19 cellular contexts compared by ENCODE assay signal in genomic region chr3:124144035-124144814, GRCh38.
"Had no signal": no experiment of that assay in that cellular context is flagged by ENCODE, and none has a peak within 500 bp of the region (broad histone marks: within the 10 kb centered on the region; RNA-seq: fewer than 3 reads in every experiment).

No MANE protein-coding gene starts in this region.

- H3K9me3 ChIP-seq: lower lobe of right lung, neutrophil, tibial artery, upper lobe of left lung had no signal

- H3K4me3 Mint-ChIP-seq: central memory CD8-positive, alpha-beta T cell; memory B cell; naive B cell; nephron; stimulated activated memory B cell treated with anti-CD40 and anti-IgM and Interleukin-4, amounts not matched to agents 10 μg/mL and 1 μg/mL and 100 μg/mL, for 72 hours; stimulated activated naive CD8-positive, alpha-beta T cell treated with anti-CD3 and anti-CD28 coated beads, Interleukin-15, Interleukin-2, amounts not matched to agents 100 ng/mL and 50 ng/mL, for 24 hours had no signal

- H3K27ac ChIP-seq: lower lobe of right lung, neutrophil, tibial artery, upper lobe of left lung had no signal

- ATAC-seq: esophagus mucosa; left lobe of liver; lower lobe of right lung; stimulated activated memory B cell treated with anti-CD40 and anti-IgM and Interleukin-4, amounts not matched to agents 10 μg/mL and 1 μg/mL and 100 μg/mL, for 72 hours had no signal

- H3K27me3 ChIP-seq: dorsolateral prefrontal cortex, neutrophil, tibial artery, upper lobe of left lung had no signal

- DNase-seq: cortex of kidney; dorsolateral prefrontal cortex; effector CD8-positive, alpha-beta T cell; islet precursor cell; lower lobe of right lung; midbrain; naive B cell; posterior cingulate gyrus; stimulated activated CD4-positive, alpha-beta T cell treated with anti-CD3 and anti-CD28 coated beads, Interleukin-4, amount 100 ng/mL, for 1 hour; tibial artery; upper lobe of left lung had no signal

- H3K27ac Mint-ChIP-seq: memory B cell; naive B cell; nephron; stimulated activated memory B cell treated with anti-CD40 and anti-IgM and Interleukin-4, amounts not matched to agents 10 μg/mL and 1 μg/mL and 100 μg/mL, for 72 hours; stimulated activated naive CD8-positive, alpha-beta T cell treated with anti-CD3 and anti-CD28 coated beads, Interleukin-15, Interleukin-2, amounts not matched to agents 100 ng/mL and 50 ng/mL, for 24 hours had no signal

- H3K4me3 ChIP-seq: dorsolateral prefrontal cortex, lower lobe of right lung, tibial artery, upper lobe of left lung had no signal

- H3K4me1 ChIP-seq: lower lobe of right lung, upper lobe of left lung had no signal

- H3K9me3 Mint-ChIP-seq: central memory CD8-positive, alpha-beta T cell; naive B cell; nephron; stimulated activated naive CD8-positive, alpha-beta T cell treated with anti-CD3 and anti-CD28 coated beads, Interleukin-15, Interleukin-2, amounts not matched to agents 100 ng/mL and 50 ng/mL, for 24 hours had no signal

- H3K4me1 Mint-ChIP-seq: central memory CD8-positive, alpha-beta T cell; memory B cell; naive B cell; stimulated activated memory B cell treated with anti-CD40 and anti-IgM and Interleukin-4, amounts not matched to agents 10 μg/mL and 1 μg/mL and 100 μg/mL, for 72 hours had no signal

- H3K36me3 Mint-ChIP-seq: memory B cell; naive B cell; stimulated activated memory B cell treated with anti-CD40 and anti-IgM and Interleukin-4, amounts not matched to agents 10 μg/mL and 1 μg/mL and 100 μg/mL, for 72 hours had no signal

- H3K27me3 Mint-ChIP-seq: central memory CD8-positive, alpha-beta T cell had no signal

- H3K36me3 ChIP-seq: lower lobe of right lung, neutrophil, tibial artery, upper lobe of left lung had no signal
